ENCODE assay signal across 14 cellular contexts in the genomic region with DNA sequence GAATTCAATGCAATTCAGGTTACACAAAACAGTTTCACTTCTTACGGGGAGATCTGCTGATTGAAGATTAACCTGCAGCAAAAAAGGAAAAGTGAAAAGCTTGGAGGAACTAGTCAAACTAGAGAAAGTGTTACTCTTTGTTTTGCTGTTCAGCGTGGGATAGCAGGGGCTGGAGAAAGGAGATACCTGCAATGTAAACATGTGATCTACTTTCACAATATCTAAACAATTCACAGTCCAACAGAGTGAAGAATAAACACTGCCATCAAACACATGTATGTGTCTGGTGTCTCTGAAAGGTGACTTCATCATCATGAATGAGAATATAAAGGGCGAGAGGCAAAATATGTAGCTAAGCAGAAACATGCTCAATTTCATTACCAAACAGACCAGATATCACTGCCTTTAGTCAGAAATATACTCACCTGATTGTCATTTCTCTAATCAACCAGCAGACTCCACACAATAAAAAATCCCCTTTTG. TPM values are rescaled to one million over a fixed set of nuclear protein-coding genes. Genes with fewer than 3 reads are reported as not detected.
DNase-seq lines count a peak whose midpoint lies in the region; ATAC-seq, FAIRE-seq and TF ChIP-seq lines count a peak whose summit lies in the region.
"Had no signal": no experiment of that assay in that cellular context is flagged by ENCODE, and none has a peak within 500 bp of the region (broad histone marks: within the 10 kb centered on the region; RNA-seq: fewer than 3 reads in every experiment).

No MANE protein-coding gene starts in this region.

- H3K27me3 Mint-ChIP-seq in progenitor cell of endocrine pancreas = no peaks in the 10 kb centered on the region

- DNase-seq in GM19239 (ENCODE audit: insufficient read length, low spot score) (no peak), epithelial cell of proximal tubule (ENCODE audit: low read depth) (no peak), progenitor cell of endocrine pancreas (ENCODE audit: low spot score, unreplicated experiment) (no peak), NCI-H2107 treated with DMSO at 0.1 percent for 48 hours (lab: John Stamatoyannopoulos, UW; ENCODE audit: unreplicated experiment) (no peak), amniotic stem cell (lab: John Stamatoyannopoulos, UW) (no peak)
- DNase-seq: activated CD4-positive, alpha-beta T cell treated with anti-CD3 and anti-CD28 coated beads, Interleukin-2, amount 50 U/mL, for 4 hours; colonic mucosa; EL; immature natural killer cell; NCI-H2227 treated with DMSO at 0.1 percent for 48 hours had no signal

- peak overlapping the region; percentile 89 for H3K27ac Mint-ChIP-seq in progenitor cell of endocrine pancreas
- H3K27ac Mint-ChIP-seq: activated T-helper 1 cell treated with anti-CD3 and anti-CD28 coated beads, Interleukin-12 subunit alpha, Interleukin-12 subunit beta, Interleukin-2, Interleukin-4 antibody, amounts not matched to agents 30 ng/mL and 10 ng/mL and 1 ng/mL, durations not matched to agents 14 hours and 24 hours and 36 hours; immature natural killer cell had no signal

- no peak overlapping the region for H3K4me3 Mint-ChIP-seq in progenitor cell of endocrine pancreas (ENCODE audit: low read depth)
- H3K4me3 Mint-ChIP-seq: activated T-helper 1 cell treated with anti-CD3 and anti-CD28 coated beads, Interleukin-12 subunit alpha, Interleukin-12 subunit beta, Interleukin-2, Interleukin-4 antibody, amounts not matched to agents 30 ng/mL and 10 ng/mL and 1 ng/mL, durations not matched to agents 14 hours and 24 hours and 36 hours; immature natural killer cell had no signal

- H3K9me3 Mint-ChIP-seq in progenitor cell of endocrine pancreas (ENCODE audit: low read depth) = no peaks in the 10 kb centered on the region
- H3K9me3 Mint-ChIP-seq: activated T-helper 1 cell treated with anti-CD3 and anti-CD28 coated beads, Interleukin-12 subunit alpha, Interleukin-12 subunit beta, Interleukin-2, Interleukin-4 antibody, amounts not matched to agents 30 ng/mL and 10 ng/mL and 1 ng/mL, durations not matched to agents 14 hours and 24 hours and 36 hours; immature natural killer cell had no signal

- TF ChIP-seq CTCF in epithelial cell of proximal tubule (conservative IDR thresholded peaks at IDR 0.05; ENCODE audit: low read depth, low read length) (no peak), progenitor cell of endocrine pancreas (IDR thresholded peaks at IDR 0.05; ENCODE audit: unreplicated experiment) (no peak)

- H3K36me3 Mint-ChIP-seq in progenitor cell of endocrine pancreas (ENCODE audit: insufficient read depth) = peaks cover 4% of the 10 kb centered on the region
- H3K36me3 Mint-ChIP-seq: immature natural killer cell had no signal

- H3K4me1 Mint-ChIP-seq in progenitor cell of endocrine pancreas (ENCODE audit: low read depth) = peaks cover 36% of the 10 kb centered on the region

- peak; percentile 41 for ATAC-seq in HG03354 (IDR thresholded peaks at IDR 0.05; ENCODE audit: poor library complexity, severe bottlenecking, unreplicated experiment)
- ATAC-seq in GM18868 (IDR thresholded peaks at IDR 0.05; ENCODE audit: unreplicated experiment) = no peak

- FAIRE-seq in GM19239 (lab: Jason Lieb, UNC) = peak; percentile 96

- H3K4me3 ChIP-seq in epithelial cell of proximal tubule (ENCODE audit: low read depth, low read length) = peak overlapping the region; percentile 10
- H3K4me3 ChIP-seq: colonic mucosa, SJSA1 had no signal

RNA-seq across cellular contexts. Expression of a gene that starts 26.4 kb away (rescaled TPM):
- 3.9 and 8.7 TPM in 2 replicates for total RNA-seq in epithelial cell of proximal tubule
- total RNA-seq in progenitor cell of endocrine pancreas = 17.6 and 21.1 TPM in 2 replicates

RNA-seq across cellular contexts. Expression of a gene that starts 26.5 kb away (rescaled TPM):
- total RNA-seq in epithelial cell of proximal tubule (0.87 and 2.8 TPM in 2 replicates), progenitor cell of endocrine pancreas (1.00 and 1.6 TPM in 2 replicates)
- total RNA-seq: activated T-helper 1 cell treated with anti-CD3 and anti-CD28 coated beads, Interleukin-12 subunit alpha, Interleukin-12 subunit beta, Interleukin-2, Interleukin-4 antibody, amounts not matched to agents 30 ng/mL and 10 ng/mL and 1 ng/mL, durations not matched to agents 14 hours and 24 hours and 36 hours; SJSA1 had no signal
